ENCODE assay signal across 1 cellular context in genomic region chr6:84762220-84762940, GRCh38.
TF ChIP-seq lines count a peak whose summit lies in the region.

No MANE protein-coding gene starts in this region.

TF ChIP-seq in GM23338, 12 proteins besides CTCF, POLR2A, EP300 and RAD21 (continued from another document):
- TF ChIP-seq ZNF462 (CRISPR knock-in tag; IDR thresholded peaks at IDR 0.05) = no peak
TF ChIP-seq in GM23338: peak in this region for 1.
